Comparison of ENCODE assay signal across 12 cellular contexts in the genomic region with DNA sequence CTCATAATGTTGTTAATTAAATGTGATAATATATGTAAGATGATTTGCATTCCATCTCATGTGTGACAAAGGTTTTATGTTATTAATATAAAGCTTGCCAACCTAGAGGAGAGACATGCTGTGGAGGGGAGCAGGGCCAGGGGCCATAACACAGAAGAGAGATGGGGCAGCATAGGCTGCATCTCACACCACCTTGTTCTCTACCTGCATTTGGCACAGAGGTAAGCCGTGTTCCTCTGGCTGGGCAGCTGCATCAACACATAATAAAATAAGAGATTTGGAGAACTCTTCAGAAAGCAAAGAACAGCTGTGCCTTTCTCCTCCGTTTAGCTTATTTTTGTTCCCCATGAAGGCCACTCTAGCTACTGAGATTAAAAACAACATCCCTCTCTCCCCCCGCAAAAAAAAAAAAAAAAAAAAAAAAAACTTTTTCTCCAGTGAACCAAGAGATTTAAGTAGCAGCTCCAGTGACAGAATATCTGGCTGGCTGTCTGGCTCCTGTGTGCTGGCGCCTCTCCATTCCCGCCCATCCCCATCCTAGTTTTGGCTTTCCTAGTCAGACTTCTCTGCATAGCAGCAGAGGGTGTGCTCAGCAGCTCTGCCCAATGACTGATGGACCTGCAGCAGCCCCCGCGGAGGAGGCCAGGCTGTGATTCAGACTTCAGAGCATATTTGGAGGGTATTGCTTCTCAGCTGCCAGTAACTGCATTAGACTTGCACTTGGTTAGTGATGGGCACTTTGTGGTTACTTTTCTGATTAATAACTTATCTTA. TPM values are rescaled to one million over a fixed set of nuclear protein-coding genes. Genes with fewer than 3 reads are reported as not detected.
DNase-seq lines count a peak whose midpoint lies in the region; ATAC-seq and TF ChIP-seq lines count a peak whose summit lies in the region.
"Had no signal": no experiment of that assay in that cellular context is flagged by ENCODE, and none has a peak within 500 bp of the region (broad histone marks: within the 10 kb centered on the region; RNA-seq: fewer than 3 reads in every experiment).

No MANE protein-coding gene starts in this region.

- H3K9me3 ChIP-seq in upper lobe of right lung: no peaks in the 10 kb centered on the region

- no peak overlapping the region for H3K27ac ChIP-seq in upper lobe of right lung
- H3K27ac ChIP-seq: coronary artery had no signal

- intact Hi-C loops in left ventricle myocardium superior (cut with micrococcal nuclease) (no loop called here), upper lobe of right lung (cut with DNase I) (no loop called here)

- no peak for TF ChIP-seq CTCF in upper lobe of right lung (IDR thresholded peaks at IDR 0.05)

- no peaks in the 10 kb centered on the region for H3K4me1 ChIP-seq in upper lobe of right lung

- H3K36me3 ChIP-seq in upper lobe of right lung: no peaks in the 10 kb centered on the region

- ATAC-seq in left ventricle myocardium superior (peak; percentile 47), upper lobe of right lung (no peak), GM19351 (IDR thresholded peaks at IDR 0.05; ENCODE audit: unreplicated experiment) (no peak)
- ATAC-seq: activated CD4-positive, CD25-positive, alpha-beta regulatory T cell treated with anti-CD3 and anti-CD28 coated beads, Interleukin-2, amount 50 U/mL, for 24 hours had no signal

- H3K4me3 ChIP-seq in upper lobe of right lung: no peak overlapping the region
- H3K4me3 ChIP-seq: coronary artery had no signal

- DNase-seq in H4 (ENCODE audit: low spot score) (peak; percentile 76), T1000 (lab: John Stamatoyannopoulos, UW) (peak; percentile 61), left ventricle myocardium superior (peak; percentile 34), superior temporal gyrus (ENCODE audit: extremely low spot score) (peak; percentile 73), upper lobe of right lung (no peak), NCI-H82 treated with DMSO at 0.1 percent for 48 hours (lab: John Stamatoyannopoulos, UW; ENCODE audit: unreplicated experiment) (no peak), HUDEP-2 (lab: John Stamatoyannopoulos, UW; ENCODE audit: unreplicated experiment in 76 of 76) (no peak)
- DNase-seq: midbrain, NCI-H1930 had no signal

- no peaks in the 10 kb centered on the region for H3K27me3 ChIP-seq in upper lobe of right lung

RNA-seq across cellular contexts. Expression of gene STXBP5L, which starts 52.2 kb away (rescaled TPM):
- 1.6 and 9.8 TPM in 2 replicates for total RNA-seq in H4 (2014; rRNA removed; shearing (Covaris generic))
- not detected for total RNA-seq in left ventricle myocardium superior
- not detected for total RNA-seq in upper lobe of right lung

Comparison
In these comparisons a context has a peak if more than half of its experiments do, and no peak if none do; other contexts are left out.
1. DNase-seq: peak in H4 (single experiment), T1000 (single experiment), left ventricle myocardium superior (single experiment) and superior temporal gyrus (single experiment); none in upper lobe of right lung (single experiment), NCI-H82 treated with DMSO at 0.1 percent for 48 hours (single experiment) and HUDEP-2 (0 of 76).